Comparison of ENCODE assay signal across 13 cellular contexts in the genomic region with DNA sequence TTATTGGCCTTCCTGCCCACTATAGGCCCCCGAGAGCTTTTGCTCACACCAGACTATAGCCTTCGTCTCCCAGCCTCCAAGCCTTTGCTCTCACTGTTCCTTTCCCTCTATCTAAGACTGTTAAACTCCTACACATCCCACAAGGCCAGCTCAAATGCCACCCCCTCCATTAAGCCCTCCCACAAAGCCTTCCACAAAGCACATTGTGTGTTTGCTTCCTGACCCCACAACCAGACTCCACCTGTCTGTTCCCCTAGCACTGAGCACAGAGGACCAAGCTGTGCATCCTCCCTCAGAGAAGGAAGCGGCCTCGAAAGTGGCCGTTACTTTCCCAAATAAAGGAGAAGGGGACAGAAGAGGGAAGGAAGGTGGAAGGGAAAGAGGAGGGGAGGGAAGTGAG. TPM values are rescaled to one million over a fixed set of nuclear protein-coding genes. Genes with fewer than 3 reads are reported as not detected.
DNase-seq lines count a peak whose midpoint lies in the region; ATAC-seq and TF ChIP-seq lines count a peak whose summit lies in the region.
"Had no signal": no experiment of that assay in that cellular context is flagged by ENCODE, and none has a peak within 500 bp of the region (broad histone marks: within the 10 kb centered on the region; RNA-seq: fewer than 3 reads in every experiment).

No MANE protein-coding gene starts in this region.

- TF ChIP-seq EP300 in suprapubic skin (IDR thresholded peaks at IDR 0.05): no peak

- no peak for DNase-seq in GM23248
- no peak for DNase-seq in T-helper 17 cell
- no peak for DNase-seq in mesenchymal stem cell
- peak in 1 of 2 donors; percentile 52 for DNase-seq in suprapubic skin (ENCODE audit: low spot score in 2 of 2)
- DNase-seq in DMS 273 treated with DMSO at 0.1 percent for 48 hours (lab: John Stamatoyannopoulos, UW): no peak
- DNase-seq in RWPE1 (ENCODE audit: low spot score): no peak
- DNase-seq: activated naive CD4-positive, alpha-beta T cell treated with anti-CD3 and anti-CD28 coated beads, Interleukin-2, amount 50 U/mL, for 16 hours; cortex of kidney; DMS153; foreskin keratinocyte; GOT3; NCI-H510A had no signal

- H3F3A ChIP-seq in GM23248 (ENCODE audit: insufficient read depth): peaks cover 19% of the 10 kb centered on the region

- H3K79me2 ChIP-seq in GM23248 (ENCODE audit: insufficient read depth): peaks cover 24% of the 10 kb centered on the region

- ATAC-seq in T-helper 17 cell (no peak), GM18519 (IDR thresholded peaks at IDR 0.05; ENCODE audit: low FRiP score, unreplicated experiment) (no peak)
- ATAC-seq: foreskin keratinocyte had no signal

- peaks cover 11% of the 10 kb centered on the region for H3K4me1 Mint-ChIP-seq in T-helper 17 cell

- POLR2A ChIA-PET in RWPE1 (lab: Yijun Ruan, JAX; ENCODE audit: low non-redundant PET): no interaction called here

- H3K4me3 Mint-ChIP-seq in T-helper 17 cell: peak overlapping the region; percentile 74

- H3K27ac Mint-ChIP-seq in T-helper 17 cell: no peak overlapping the region

- CTCF ChIA-PET in RWPE1 (lab: Yijun Ruan, JAX): interaction anchor here (0.6 kb wide), 1 partner anchor 133 kb away, joined by 4 read pairs; no protein-coding TSS in a partner anchor

- no peaks in the 10 kb centered on the region for H3K9me2 ChIP-seq in GM23248 (ENCODE audit: insufficient read depth)

- H3K9me3 ChIP-seq in GM23248 (ENCODE audit: low read depth) (no peaks in the 10 kb centered on the region), T-helper 17 cell (ENCODE audit: control insufficient read depth, low read length, poor library complexity, severe bottlenecking) (no peaks in the 10 kb centered on the region), mesenchymal stem cell (ENCODE audit: control insufficient read depth, low read length) (no peaks in the 10 kb centered on the region), suprapubic skin (no peaks in the 10 kb centered on the region)

- H3K4me2 ChIP-seq in GM23248 (ENCODE audit: unreplicated experiment) (peak overlapping the region; percentile 94), mesenchymal stem cell (ENCODE audit: low read length, poor library complexity, severe bottlenecking) (peak overlapping the region; percentile 3)

- H3K23ac ChIP-seq in mesenchymal stem cell (ENCODE audit: low read length in 2 of 2): no peak overlapping the region

- WGBS in GM23248 (ENCODE audit: low coverage in 1 of 2, low lambda C conversion rate in 2 of 2, missing lambda C conversion rate in 2 of 2), 2 experiments: 72 to 80% methylated on average over 5 of the region's 5 CpGs
- WGBS in mesenchymal stem cell: 95% methylated on average over 5 of the region's 5 CpGs
- 87% methylated on average over 5 of the region's 5 CpGs for WGBS in suprapubic skin

- H2BK12ac ChIP-seq in mesenchymal stem cell (ENCODE audit: low read length in 2 of 2): peak overlapping the region in 1 of 2 experiments; percentile 9

- H3K14ac ChIP-seq in mesenchymal stem cell (ENCODE audit: low read length in 2 of 2): no peak overlapping the region

- H3K36me3 ChIP-seq in GM23248 (ENCODE audit: low read depth) (peaks cover 7% of the 10 kb centered on the region; the same call in 1 of the 2 replicates), mesenchymal stem cell (ENCODE audit: control insufficient read depth in 1 of 2, insufficient read depth in 2 of 2, low read depth in 1 of 2, low read length in 2 of 2) (peaks cover 20 to 22% of the 10 kb centered on the region in 2 experiments), suprapubic skin (no peaks in the 10 kb centered on the region)

- H3K36me3 Mint-ChIP-seq in T-helper 17 cell (ENCODE audit: low read depth): peaks cover 5% of the 10 kb centered on the region

- no peaks in the 10 kb centered on the region for H3K27me3 ChIP-seq in GM23248 (replicated peaks; ENCODE audit: insufficient read depth)
- no peaks in the 10 kb centered on the region for H3K27me3 ChIP-seq in mesenchymal stem cell (ENCODE audit: control insufficient read depth in 1 of 2, insufficient read depth in 1 of 2, low read length in 2 of 2)
- H3K27me3 ChIP-seq in suprapubic skin: peaks cover 4% of the 10 kb centered on the region

- no peak overlapping the region for H4K91ac ChIP-seq in mesenchymal stem cell (ENCODE audit: low read length)

- H3K9ac ChIP-seq in GM23248 (peak overlapping the region; percentile 91), mesenchymal stem cell (ENCODE audit: low read length) (peak overlapping the region; percentile 90)

- in situ Hi-C loops in GM23248 (cut with MboI): no loop called here

- H3K27me3 Mint-ChIP-seq in T-helper 17 cell: peaks cover 58% of the 10 kb centered on the region

- TF ChIP-seq CTCF in suprapubic skin (IDR thresholded peaks at IDR 0.05): no peak
- no peak for TF ChIP-seq CTCF in RWPE1 (conservative IDR thresholded peaks at IDR 0.05; ENCODE audit: low read depth)

- no peak overlapping the region for H2AK5ac ChIP-seq in mesenchymal stem cell (ENCODE audit: low read length, severe bottlenecking)

- H3K4me3 ChIP-seq in GM23248: peak overlapping the region; percentile 88
- H3K4me3 ChIP-seq in mesenchymal stem cell (ENCODE audit: insufficient read depth in 1 of 2, low read depth in 1 of 2, low read length in 2 of 2): peak overlapping the region in 1 of 2 experiments; percentile 79
- H3K4me3 ChIP-seq in suprapubic skin: peak overlapping the region; percentile 52

- peaks cover 7% of the 10 kb centered on the region for H3K79me1 ChIP-seq in mesenchymal stem cell (replicated peaks; ENCODE audit: low read length, poor library complexity, severe bottlenecking)

- H2BK120ac ChIP-seq in mesenchymal stem cell (ENCODE audit: low read depth, low read length): no peak overlapping the region

- no peak overlapping the region for H3K18ac ChIP-seq in mesenchymal stem cell (ENCODE audit: low read depth in 1 of 2, low read length in 2 of 2)

- no peak overlapping the region for H3K4ac ChIP-seq in mesenchymal stem cell (ENCODE audit: low read depth in 1 of 2, low read length in 2 of 2)

- H3K4me1 ChIP-seq in GM23248 (ENCODE audit: insufficient read depth) (peaks cover 25% of the 10 kb centered on the region), mesenchymal stem cell (ENCODE audit: control insufficient read depth, insufficient read depth, low read depth, low read length) (peaks cover 56% of the 10 kb centered on the region), suprapubic skin (peaks cover 40% of the 10 kb centered on the region)

- TF ChIP-seq POLR2A in suprapubic skin (IDR thresholded peaks at IDR 0.05): no peak

- peak overlapping the region; percentile 26 for H2BK15ac ChIP-seq in mesenchymal stem cell (ENCODE audit: low read depth, poor library complexity, severe bottlenecking)

- H2BK5ac ChIP-seq in mesenchymal stem cell (ENCODE audit: low read depth, low read length, poor library complexity, severe bottlenecking): no peak overlapping the region

- H4K8ac ChIP-seq in mesenchymal stem cell (ENCODE audit: low read length): peak overlapping the region; percentile 19

- H4K20me1 ChIP-seq in GM23248 (ENCODE audit: insufficient read depth): no peaks in the 10 kb centered on the region

- no peak overlapping the region for H3K27ac ChIP-seq in GM23248
- H3K27ac ChIP-seq in mesenchymal stem cell (ENCODE audit: low read length, poor library complexity, severe bottlenecking): no peak overlapping the region
- H3K27ac ChIP-seq in suprapubic skin: no peak overlapping the region
- H3K27ac ChIP-seq in RWPE1: no peak overlapping the region
- H3K27ac ChIP-seq: foreskin keratinocyte had no signal

- H2AFZ ChIP-seq in GM23248 (no peak overlapping the region), mesenchymal stem cell (ENCODE audit: low read depth, low read length) (no peak overlapping the region)

RNA-seq across cellular contexts. Expression of a gene that starts 1.3 kb away (rescaled TPM):
- 496 and 507 TPM in 2 replicates for total RNA-seq in GM23248 (2014; rRNA removed; shearing (Covaris generic))
- polyA plus RNA-seq in GM23248 (2016; fragmentation: Nextera tagmentation; extraction: Ambion mirVana): 319 and 320 TPM in 2 replicates
- total RNA-seq in T-helper 17 cell: not detected
- polyA plus RNA-seq in mesenchymal stem cell (2013, experiment 1 of 2): 4.6 TPM
- polyA plus RNA-seq in mesenchymal stem cell (2013, experiment 2 of 2): 4.5 TPM
- 1 to 10 TPM; 1.6 to 2.3 (median 1.7) TPM for total RNA-seq in suprapubic skin

Comparison
In these comparisons a context has a peak if more than half of its experiments do, and no peak if none do; other contexts are left out.
1. RNA of a gene that starts 1.3 kb away (total RNA-seq): 496 to 507 TPM in GM23248; 1.6 to 2.3 TPM in suprapubic skin and not detected in T-helper 17 cell; every median in the first group is over 100 times any median in the second.